ENCODE assay signal across 14 cellular contexts in the genomic region with DNA sequence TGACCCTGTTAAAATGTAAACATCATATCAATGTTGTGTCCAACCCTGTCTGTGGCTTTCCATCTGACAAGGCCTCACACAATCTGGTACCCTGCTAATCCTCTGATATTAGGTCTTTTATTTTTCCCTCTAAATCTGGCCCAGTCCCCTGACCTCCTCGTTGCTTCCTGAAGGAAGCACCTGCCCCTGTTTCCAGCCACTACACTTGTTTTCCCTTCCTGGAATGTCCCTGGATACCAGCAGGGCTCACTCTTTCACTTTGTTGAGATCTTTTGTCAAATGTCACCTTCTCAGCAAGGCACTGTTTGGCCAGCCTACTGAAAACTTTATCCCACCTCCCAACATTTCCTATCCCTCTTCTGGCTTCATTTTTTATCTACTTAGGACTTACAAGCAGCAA. TPM values are rescaled to one million over a fixed set of nuclear protein-coding genes. Genes with fewer than 3 reads are reported as not detected.
DNase-seq lines count a peak whose midpoint lies in the region; ATAC-seq lines count a peak whose summit lies in the region.
"Had no signal": no experiment of that assay in that cellular context is flagged by ENCODE, and none has a peak within 500 bp of the region (broad histone marks: within the 10 kb centered on the region; RNA-seq: fewer than 3 reads in every experiment).

No MANE protein-coding gene starts in this region.

- H3K4me3 Mint-ChIP-seq in activated naive CD8-positive, alpha-beta T cell treated with anti-CD3 and anti-CD28 coated beads for 36 hours = peak overlapping the region; percentile 37
- peak overlapping the region; percentile 0 to 98 (median 52) for H3K4me3 Mint-ChIP-seq in naive thymus-derived CD8-positive, alpha-beta T cell

- H3K27ac Mint-ChIP-seq in activated naive CD8-positive, alpha-beta T cell treated with anti-CD3 and anti-CD28 coated beads for 36 hours = no peak overlapping the region
- H3K27ac Mint-ChIP-seq in naive thymus-derived CD8-positive, alpha-beta T cell = peak overlapping the region in 7 of 10 donors; percentile 4 to 97 (median 70)

- peaks cover 4% of the 10 kb centered on the region for H3K9me3 Mint-ChIP-seq in activated naive CD8-positive, alpha-beta T cell treated with anti-CD3 and anti-CD28 coated beads for 36 hours
- peaks cover 0 to 6% (median 0%) of the 10 kb centered on the region in 9 donors for H3K9me3 Mint-ChIP-seq in naive thymus-derived CD8-positive, alpha-beta T cell

- peak; percentile 47 for DNase-seq in DMS53 (lab: John Stamatoyannopoulos, UW)
- DNase-seq in DMS53 treated with DMSO at 0.1 percent for 48 hours (lab: John Stamatoyannopoulos, UW; ENCODE audit: unreplicated experiment) = no peak
- no peak for DNase-seq in activated naive CD8-positive, alpha-beta T cell treated with anti-CD3 and anti-CD28 coated beads for 36 hours
- no peak for DNase-seq in naive thymus-derived CD8-positive, alpha-beta T cell
- DNase-seq in HuH-7.5 (ENCODE audit: low spot score) = no peak
- DNase-seq: activated effector memory CD4-positive, alpha-beta T cell treated with anti-CD3 and anti-CD28 coated beads, Interleukin-2, amount 50 U/mL, for 16 hours; foreskin melanocyte; MG63; NCI-H2227 treated with DMSO at 0.1 percent for 48 hours; pancreas; stimulated activated CD4-positive, alpha-beta T cell treated with anti-CD3 and anti-CD28 coated beads, Interleukin-2, amount 100 ng/mL, for 24 hours had no signal

- peaks cover 32% of the 10 kb centered on the region for H3K36me3 Mint-ChIP-seq in activated naive CD8-positive, alpha-beta T cell treated with anti-CD3 and anti-CD28 coated beads for 36 hours
- peaks cover 7 to 17% (median 16%) of the 10 kb centered on the region in 3 donors for H3K36me3 Mint-ChIP-seq in naive thymus-derived CD8-positive, alpha-beta T cell

- peaks cover 24% of the 10 kb centered on the region for H3K4me1 Mint-ChIP-seq in activated naive CD8-positive, alpha-beta T cell treated with anti-CD3 and anti-CD28 coated beads for 36 hours
- H3K4me1 Mint-ChIP-seq in naive thymus-derived CD8-positive, alpha-beta T cell = peaks cover 19 to 52% (median 31%) of the 10 kb centered on the region in 4 donors

- no peaks in the 10 kb centered on the region for H3K27me3 Mint-ChIP-seq in activated naive CD8-positive, alpha-beta T cell treated with anti-CD3 and anti-CD28 coated beads for 36 hours
- no peaks in the 10 kb centered on the region for H3K27me3 Mint-ChIP-seq in naive thymus-derived CD8-positive, alpha-beta T cell

- ATAC-seq in naive thymus-derived CD8-positive, alpha-beta T cell = no peak
- ATAC-seq in GM21717 (IDR thresholded peaks at IDR 0.05; ENCODE audit: unreplicated experiment) (no peak), GM19463 (IDR thresholded peaks at IDR 0.05; ENCODE audit: unreplicated experiment) (no peak)

- POLR2A ChIA-PET in naive thymus-derived CD8-positive, alpha-beta T cell (lab: Charles Lee) = no interaction called here

- H3K4me3 ChIP-seq in GM08714 (ENCODE audit: low read length) = peak overlapping the region; percentile 99
- H3K4me3 ChIP-seq: MG63 had no signal

RNA-seq across cellular contexts. Expression of gene SAMD9L, which starts 2.1 kb away (rescaled TPM):
- 10 to 100 TPM; 18.6 to 21.5 TPM for total RNA-seq in activated naive CD8-positive, alpha-beta T cell treated with anti-CD3 and anti-CD28 coated beads for 36 hours
- total RNA-seq in naive thymus-derived CD8-positive, alpha-beta T cell = 10 to 100 TPM; 27.6 to 28.8 TPM
- 10 to 100 TPM; 29.3 to 43.1 (median 32.4) TPM for polyA plus RNA-seq in naive thymus-derived CD8-positive, alpha-beta T cell

RNA-seq across cellular contexts. Expression of gene SAMD9, which starts 28.3 kb away (rescaled TPM):
- total RNA-seq in activated naive CD8-positive, alpha-beta T cell treated with anti-CD3 and anti-CD28 coated beads for 36 hours = 10 to 100 TPM; 16.8 to 17.1 TPM
- total RNA-seq in naive thymus-derived CD8-positive, alpha-beta T cell = 10 to 100 TPM; 46.8 to 49.9 TPM
- 10 to 100 TPM; 21.7 to 28.3 (median 22.7) TPM for polyA plus RNA-seq in naive thymus-derived CD8-positive, alpha-beta T cell
